Comparison of ENCODE assay signal across 8 cellular contexts in genomic region chr1:209675567-209676154, GRCh38. TPM values are rescaled to one million over a fixed set of nuclear protein-coding genes. Genes with fewer than 3 reads are reported as not detected.
DNase-seq lines count a peak whose midpoint lies in the region; ATAC-seq and TF ChIP-seq lines count a peak whose summit lies in the region.

No MANE protein-coding gene starts in this region.

- H3K27me3 Mint-ChIP-seq in activated naive CD4-positive, alpha-beta T cell treated with anti-CD3 and anti-CD28 coated beads, Interleukin-2, amount 10 ng/mL, durations not matched to agents 7 days and 5 days, result peaks cover 58% of the 10 kb centered on the region
- peaks cover 58% of the 10 kb centered on the region for H3K27me3 Mint-ChIP-seq in activated naive CD8-positive, alpha-beta T cell treated with anti-CD3 and anti-CD28 coated beads, Interleukin-2, amount 50 U/mL, for 24 hours

- H3K4me1 Mint-ChIP-seq in activated naive CD4-positive, alpha-beta T cell treated with anti-CD3 and anti-CD28 coated beads, Interleukin-2, amount 10 ng/mL, durations not matched to agents 7 days and 5 days, result peaks cover 64% of the 10 kb centered on the region
- peaks cover 55% of the 10 kb centered on the region for H3K4me1 Mint-ChIP-seq in activated naive CD8-positive, alpha-beta T cell treated with anti-CD3 and anti-CD28 coated beads, Interleukin-2, amount 50 U/mL, for 24 hours

- no peaks in the 10 kb centered on the region for H3K36me3 ChIP-seq in left ventricle myocardium inferior

- peaks cover 14% of the 10 kb centered on the region for H3K27me3 ChIP-seq in left ventricle myocardium inferior (ENCODE audit: low read depth)

- no peak for TF ChIP-seq CTCF in left ventricle myocardium inferior (IDR thresholded peaks at IDR 0.05; ENCODE audit: borderline replicate concordance)

- peaks cover 7% of the 10 kb centered on the region for H3K9me3 ChIP-seq in left ventricle myocardium inferior (replicated peaks)

- H3K27ac Mint-ChIP-seq in activated naive CD4-positive, alpha-beta T cell treated with anti-CD3 and anti-CD28 coated beads, Interleukin-2, amount 10 ng/mL, durations not matched to agents 7 days and 5 days, result no peak overlapping the region
- peak overlapping the region; percentile 43 for H3K27ac Mint-ChIP-seq in activated naive CD8-positive, alpha-beta T cell treated with anti-CD3 and anti-CD28 coated beads, Interleukin-2, amount 50 U/mL, for 24 hours

- CTCF ChIA-PET in activated naive CD4-positive, alpha-beta T cell treated with anti-CD3 and anti-CD28 coated beads, Interleukin-2, amount 10 ng/mL, durations not matched to agents 7 days and 5 days (lab: Charles Lee), result interaction anchor here (0.8 to 2.3 kb wide), 8 partner anchors 17 to 108 kb away, joined by 3 to 10 read pairs (median 3); no protein-coding TSS in a partner anchor

- H3K4me3 Mint-ChIP-seq in activated naive CD4-positive, alpha-beta T cell treated with anti-CD3 and anti-CD28 coated beads, Interleukin-2, amount 10 ng/mL, durations not matched to agents 7 days and 5 days, result peak overlapping the region; percentile 63
- peak overlapping the region; percentile 75 for H3K4me3 Mint-ChIP-seq in activated naive CD8-positive, alpha-beta T cell treated with anti-CD3 and anti-CD28 coated beads, Interleukin-2, amount 50 U/mL, for 24 hours

- peaks cover 47% of the 10 kb centered on the region for H3K4me1 ChIP-seq in left ventricle myocardium inferior

- intact Hi-C loops in left ventricle myocardium inferior (cut with micrococcal nuclease), result no loop called here

- ATAC-seq in activated naive CD8-positive, alpha-beta T cell treated with anti-CD3 and anti-CD28 coated beads, Interleukin-2, amount 50 U/mL, for 24 hours, result no peak
- ATAC-seq in HG03159 (IDR thresholded peaks at IDR 0.05; ENCODE audit: unreplicated experiment), result no peak

- no peaks in the 10 kb centered on the region for H3K9me3 Mint-ChIP-seq in activated naive CD4-positive, alpha-beta T cell treated with anti-CD3 and anti-CD28 coated beads, Interleukin-2, amount 10 ng/mL, durations not matched to agents 7 days and 5 days
- H3K9me3 Mint-ChIP-seq in activated naive CD8-positive, alpha-beta T cell treated with anti-CD3 and anti-CD28 coated beads, Interleukin-2, amount 50 U/mL, for 24 hours, result peaks cover 5% of the 10 kb centered on the region

- H3K36me3 Mint-ChIP-seq in activated naive CD4-positive, alpha-beta T cell treated with anti-CD3 and anti-CD28 coated beads, Interleukin-2, amount 10 ng/mL, durations not matched to agents 7 days and 5 days, result peaks cover 9% of the 10 kb centered on the region
- peaks cover 7% of the 10 kb centered on the region for H3K36me3 Mint-ChIP-seq in activated naive CD8-positive, alpha-beta T cell treated with anti-CD3 and anti-CD28 coated beads, Interleukin-2, amount 50 U/mL, for 24 hours (ENCODE audit: low read depth)

- DNase-seq in activated naive CD4-positive, alpha-beta T cell treated with anti-CD3 and anti-CD28 coated beads, Interleukin-2, amount 10 ng/mL, durations not matched to agents 7 days and 5 days, result no peak
- DNase-seq in activated naive CD4-positive, alpha-beta T cell treated with Interleukin-2 at 50 U/mL for 16 hours, result no peak
- no peak for DNase-seq in activated naive CD8-positive, alpha-beta T cell treated with anti-CD3 and anti-CD28 coated beads, Interleukin-2, amount 50 U/mL, for 24 hours
- DNase-seq in left ventricle myocardium inferior (peak; percentile 57), pons (ENCODE audit: low spot score) (peak; percentile 22), HPDE6-E6E7 (ENCODE audit: extremely low spot score) (no peak), activated gamma-delta T cell treated with Interleukin-2 at 50 U/mL for 16 hours (no peak)

- H3K4me3 ChIP-seq in left ventricle myocardium inferior, result peak overlapping the region; percentile 80

- peak overlapping the region; percentile 88 for H3K27ac ChIP-seq in left ventricle myocardium inferior (replicated peaks)

RNA-seq across cellular contexts. Expression of gene G0S2, which starts 0.4 kb away (rescaled TPM):
- total RNA-seq in left ventricle myocardium inferior, result 307 TPM

RNA-seq across cellular contexts. Expression of gene LAMB3, which starts 23.4 kb away (rescaled TPM):
- 6.5 TPM for total RNA-seq in left ventricle myocardium inferior

RNA-seq across cellular contexts. Expression of gene HSD11B1, which starts 29.0 kb away (rescaled TPM):
- 4.1 TPM for total RNA-seq in left ventricle myocardium inferior

Comparison
In these comparisons a context has a peak if more than half of its experiments do, and no peak if none do; other contexts are left out.
1. DNase-seq: peak in left ventricle myocardium inferior (single experiment) and pons (single experiment); none in activated naive CD4-positive, alpha-beta T cell treated with anti-CD3 and anti-CD28 coated beads, Interleukin-2, amount 10 ng/mL, durations not matched to agents 7 days and 5 days (single experiment), activated naive CD4-positive, alpha-beta T cell treated with Interleukin-2 at 50 U/mL for 16 hours (single experiment), activated naive CD8-positive, alpha-beta T cell treated with anti-CD3 and anti-CD28 coated beads, Interleukin-2, amount 50 U/mL, for 24 hours (single experiment), HPDE6-E6E7 (single experiment) and activated gamma-delta T cell treated with Interleukin-2 at 50 U/mL for 16 hours (single experiment).